In genomic region chr7:4271716-4272015, GRCh38 we compare ENCODE assay signal across 19 cellular contexts.
DNase-seq lines count a peak whose midpoint lies in the region; ATAC-seq, FAIRE-seq and TF ChIP-seq lines count a peak whose summit lies in the region.
"Had no signal": no experiment of that assay in that cellular context is flagged by ENCODE, and none has a peak within 500 bp of the region (broad histone marks: within the 10 kb centered on the region; RNA-seq: fewer than 3 reads in every experiment).

No MANE protein-coding gene starts in this region.

- POLR2A ChIA-PET in H1 (lab: Charles Lee; ENCODE audit: partially characterized antibody) = no interaction called here

- H3K9me3 ChIP-seq in H1 (ENCODE audit: insufficient read depth in 2 of 2, low read depth in 1 of 2, low read length in 1 of 2) (peaks cover 12 to 15% of the 10 kb centered on the region in 2 experiments; a peak in 3 of 4 replicates), neuronal stem cell (replicated peaks in 1 of 2; ENCODE audit: control insufficient read depth in 2 of 2, insufficient read depth in 1 of 2, low read depth in 1 of 2, low read length in 2 of 2) (peaks cover 0 to 2% of the 10 kb centered on the region in 2 donors), spleen (peaks cover 0 to 27% (median 15%) of the 10 kb centered on the region in 8 donors)

- H4K20me1 ChIP-seq in H1 (replicated peaks in 1 of 2; ENCODE audit: control insufficient read depth in 1 of 2, insufficient read depth in 2 of 2, low read length in 2 of 2) = no peaks in the 10 kb centered on the region

- H2BK12ac ChIP-seq in H1 (ENCODE audit: low read depth, low read length) (no peak overlapping the region), neuronal stem cell (ENCODE audit: low read length) (no peak overlapping the region)

- H2BK15ac ChIP-seq in H1 (ENCODE audit: low read length) = 0 out of 2 replicates have a peak overlapping the region, but pooled peaks have one; percentile 81
- H2BK15ac ChIP-seq in neuronal stem cell (ENCODE audit: low read length) = no peak overlapping the region

- TF ChIP-seq RAD21 in H1 (IDR thresholded peaks at IDR 0.05 in 1 of 2, conservative IDR thresholded peaks at IDR 0.05 in 1 of 2; ENCODE audit: low read depth in 2 of 2, low read length in 2 of 2) = no peak

- H3K27ac ChIP-seq in H1 (ENCODE audit: low read depth, low read length) (no peak overlapping the region), neuronal stem cell (replicated peaks; ENCODE audit: low read length) (no peak overlapping the region), spleen (no peak overlapping the region)
- H3K27ac ChIP-seq: GM23248 had no signal

- ATAC-seq in HG03045 (IDR thresholded peaks at IDR 0.05; ENCODE audit: unreplicated experiment) = no peak

- no peak overlapping the region for H2BK20ac ChIP-seq in H1 (ENCODE audit: low read length)

- H3K4me2 ChIP-seq in H1 (ENCODE audit: insufficient read depth in 1 of 2, low read depth in 2 of 2, low read length in 2 of 2) = no peak overlapping the region
- no peak overlapping the region for H3K4me2 ChIP-seq in neuronal stem cell (ENCODE audit: insufficient read depth, low read length, poor library complexity, severe bottlenecking)

- H3K14ac ChIP-seq in H1 (ENCODE audit: insufficient read length) = no peak overlapping the region
- H3K14ac ChIP-seq in neuronal stem cell (ENCODE audit: low read length) = no peak overlapping the region

- no peak for FAIRE-seq in H1 (lab: Jason Lieb, UNC)
- FAIRE-seq: GM12891, GM18507 had no signal

- no peaks in the 10 kb centered on the region for H3K79me2 ChIP-seq in H1 (ENCODE audit: control insufficient read depth in 1 of 2, insufficient read depth in 2 of 2, low read length in 2 of 2)

- no peaks in the 10 kb centered on the region for H3K36me3 ChIP-seq in H7 (replicated peaks; ENCODE audit: control insufficient read depth, insufficient read depth, low read length)
- no peaks in the 10 kb centered on the region for H3K36me3 ChIP-seq in H1 (ENCODE audit: control insufficient read depth in 2 of 4, insufficient read depth in 4 of 4, low read length in 3 of 4)
- no peaks in the 10 kb centered on the region for H3K36me3 ChIP-seq in neuronal stem cell (replicated peaks in 1 of 2; ENCODE audit: control insufficient read depth in 2 of 2, insufficient read depth in 2 of 2, low read length in 2 of 2)
- H3K36me3 ChIP-seq in spleen = peaks cover 0 to 2% (median 0%) of the 10 kb centered on the region in 6 donors

- H3K56ac ChIP-seq in H1 (replicated peaks; ENCODE audit: insufficient read length, low read depth, low read length) = no peak overlapping the region

- H2BK5ac ChIP-seq in H1 (ENCODE audit: low read depth, low read length) (no peak overlapping the region), neuronal stem cell (ENCODE audit: low read length) (no peak overlapping the region)

- no peak overlapping the region; the same call in 1 of the 2 replicates for H3K18ac ChIP-seq in H1 (ENCODE audit: extremely low read depth, low read length)
- H3K18ac ChIP-seq in neuronal stem cell (ENCODE audit: low read length) = peak overlapping the region; percentile 74

- WGBS in H1 (ENCODE audit: extremely low coverage in 1 of 2, insufficient coverage in 1 of 2, insufficient read length in 1 of 2, insufficient replicate concordance in 2 of 2, low coverage in 1 of 2, low lambda C conversion rate in 2 of 2, missing lambda C conversion rate in 1 of 2), 2 experiments = 87% methylated on average over 9 of the region's 10 CpGs; no CpG with 5 or more reads in 1 of the 2 experiments
- WGBS in neuronal stem cell (ENCODE audit: extremely low coverage in 2 of 2, insufficient read length in 2 of 2, insufficient replicate concordance in 1 of 2), 2 donors = no CpG with 5 or more reads among the region's 10 CpGs
- WGBS in spleen, 5 donors = 74 to 85% (median 82%) methylated on average over 10 of the region's 10 CpGs

- H3K23ac ChIP-seq in H1 (ENCODE audit: insufficient read length) (no peak overlapping the region), neuronal stem cell (ENCODE audit: low read depth, low read length, poor library complexity) (no peak overlapping the region)

- no peak for TF ChIP-seq POLR2A in H1 (IDR thresholded peaks at IDR 0.05; ENCODE audit: control extremely low read depth in 1 of 2, low read depth in 2 of 2, low read length in 2 of 2)
- no peak for TF ChIP-seq POLR2A in spleen (IDR thresholded peaks at IDR 0.05)

- no peak overlapping the region for H2BK120ac ChIP-seq in H1 (replicated peaks; ENCODE audit: low read depth, low read length)
- no peak overlapping the region for H2BK120ac ChIP-seq in neuronal stem cell (ENCODE audit: low read depth, low read length)

- DNase-seq in H7 (peak; percentile 50), H1 (ENCODE audit: low read depth in 1 of 2, low spot score in 2 of 2) (no peak), neuronal stem cell (ENCODE audit: low spot score) (no peak), spleen (peak; percentile 51), kidney glomerular epithelial cell (lab: John Stamatoyannopoulos, UW) (no peak), NCI-H748 (lab: John Stamatoyannopoulos, UW; ENCODE audit: unreplicated experiment) (no peak)
- DNase-seq: 8988T; C1 segment of cervical spinal cord; Calu3; CD4-positive, alpha-beta memory T cell; COR-L47; DMS53; DMS79 treated with DMSO at 0.1 percent for 48 hours; GF-D8; GM23248; HCEC 1CT had no signal

- H2AFZ ChIP-seq in H1 (ENCODE audit: low read length) (no peak overlapping the region), neuronal stem cell (ENCODE audit: low read length) (no peak overlapping the region)
- H2AFZ ChIP-seq: GM23248 had no signal

- H3K79me1 ChIP-seq in H1 (ENCODE audit: low read depth, low read length) (no peaks in the 10 kb centered on the region), neuronal stem cell (ENCODE audit: low read depth, low read length) (peaks cover 2% of the 10 kb centered on the region)

- H3K4me1 ChIP-seq in H1 (replicated peaks in 1 of 4; ENCODE audit: control insufficient read depth in 3 of 4, insufficient read depth in 4 of 4, low read length in 3 of 4) = no peaks in the 10 kb centered on the region; a peak in 5 of 7 replicates
- H3K4me1 ChIP-seq in neuronal stem cell (ENCODE audit: control insufficient read depth in 2 of 2, insufficient read depth in 1 of 2, low read depth in 1 of 2, low read length in 2 of 2) = peaks cover 0 to 3% of the 10 kb centered on the region in 2 donors
- no peaks in the 10 kb centered on the region for H3K4me1 ChIP-seq in spleen

- H3K27me3 ChIP-seq in H7 (ENCODE audit: control insufficient read depth, insufficient read depth, low read length) (no peaks in the 10 kb centered on the region), H1 (replicated peaks in 1 of 4; ENCODE audit: control insufficient read depth in 3 of 4, extremely low read depth in 1 of 4, insufficient read depth in 3 of 4, low read length in 3 of 4) (no peaks in the 10 kb centered on the region), neuronal stem cell (ENCODE audit: control insufficient read depth in 3 of 3, insufficient read depth in 3 of 3, low read depth in 1 of 3, low read length in 3 of 3) (no peaks in the 10 kb centered on the region), spleen (replicated peaks in 1 of 7) (no peaks in the 10 kb centered on the region)

- H3K4ac ChIP-seq in H1 (replicated peaks; ENCODE audit: insufficient read length, low read depth, low read length) = no peak overlapping the region
- H3K4ac ChIP-seq in neuronal stem cell (ENCODE audit: low read length) = no peak overlapping the region

- H2AK5ac ChIP-seq in H1 (ENCODE audit: low read depth, low read length) (no peak overlapping the region), neuronal stem cell (ENCODE audit: low read depth, low read length) (no peak overlapping the region)

- no peak for TF ChIP-seq EP300 in H1 (IDR thresholded peaks at IDR 0.05; ENCODE audit: borderline replicate concordance in 1 of 2, low read depth in 2 of 2, low read length in 2 of 2)

- H3K4me3 ChIP-seq in H7 (ENCODE audit: insufficient read depth, low read depth, low read length) = no peak overlapping the region
- no peak overlapping the region for H3K4me3 ChIP-seq in H1 (ENCODE audit: extremely low read depth in 1 of 4, insufficient read depth in 2 of 4, low read depth in 3 of 4, low read length in 4 of 4)
- no peak overlapping the region for H3K4me3 ChIP-seq in neuronal stem cell (ENCODE audit: low read length in 2 of 2)
- no peak overlapping the region for H3K4me3 ChIP-seq in spleen
- H3K4me3 ChIP-seq: GM23248 had no signal

- peak overlapping the region; percentile 70 for H4K91ac ChIP-seq in H1 (replicated peaks; ENCODE audit: insufficient read length, low read length)
- peak overlapping the region; percentile 78 for H4K91ac ChIP-seq in neuronal stem cell (ENCODE audit: low read depth, low read length, poor library complexity)

- TF ChIP-seq CTCF in H1 (IDR thresholded peaks at IDR 0.05; ENCODE audit: control extremely low read depth in 1 of 3, insufficient read depth in 1 of 3, low read depth in 1 of 3, low read length in 3 of 3) = no peak
- TF ChIP-seq CTCF in spleen (IDR thresholded peaks at IDR 0.05 in 8 of 11, conservative IDR thresholded peaks at IDR 0.05 in 3 of 11) = no peak

- H4K5ac ChIP-seq in H1 (ENCODE audit: insufficient read length, low read depth, low read length) = no peak overlapping the region

- CTCF ChIA-PET in H1 (lab: Charles Lee; ENCODE audit: partially characterized antibody) = no interaction called here

- H3K23me2 ChIP-seq in H1 (ENCODE audit: low read depth, low read length) = no peaks in the 10 kb centered on the region

- intact Hi-C loops in spleen (cut with DNase I; ENCODE audit: low total_unique reads) = no loop called here

- H4K8ac ChIP-seq in H1 (ENCODE audit: extremely low read depth, insufficient read depth, low read length) (no peak overlapping the region), neuronal stem cell (ENCODE audit: low read depth, low read length) (no peak overlapping the region)

- H3K9ac ChIP-seq in H1 (replicated peaks in 1 of 4; ENCODE audit: extremely low read depth in 1 of 4, low read depth in 3 of 4, low read length in 3 of 4) (no peak overlapping the region), neuronal stem cell (ENCODE audit: low read depth, low read length, poor library complexity) (no peak overlapping the region)
- H3K9ac ChIP-seq: GM23248 had no signal

TF ChIP-seq in H1, 55 proteins besides CTCF, POLR2A, EP300 and RAD21:
- TF ChIP-seq TCF12 (IDR thresholded peaks at IDR 0.05; ENCODE audit: low read depth, low read length) = no peak
- TF ChIP-seq HDAC6 (IDR thresholded peaks at IDR 0.05; ENCODE audit: low read depth, low read length) = no peak
- TF ChIP-seq EZH2 (IDR thresholded peaks at IDR 0.05; ENCODE audit: low read depth, low read length, severe bottlenecking) = no peak
- no peak for TF ChIP-seq SP2 (IDR thresholded peaks at IDR 0.05; ENCODE audit: low read length)

Comparison
In these comparisons a context has a peak if more than half of its experiments do, and no peak if none do; other contexts are left out.
1. DNase-seq: peak in H7 (single experiment) and spleen (single experiment); none in H1 (0 of 2), neuronal stem cell (single experiment), kidney glomerular epithelial cell (single experiment) and NCI-H748 (single experiment).